ENCODE assay signal across 2 cellular contexts in genomic region chr3:181705081-181705480, GRCh38.
TF ChIP-seq lines count a peak whose summit lies in the region.

No MANE protein-coding gene starts in this region.

TF ChIP-seq in WTC11, 78 proteins besides CTCF, POLR2A, EP300 and RAD21:
- TF ChIP-seq IRF2 (CRISPR knock-in tag; IDR thresholded peaks at IDR 0.05; ENCODE audit: borderline replicate concordance, low read depth) (no peak), FOXK1 (CRISPR knock-in tag; IDR thresholded peaks at IDR 0.05) (no peak), TEAD4 (CRISPR knock-in tag; IDR thresholded peaks at IDR 0.05) (no peak)

TF ChIP-seq in H1, 55 proteins besides CTCF, POLR2A, EP300 and RAD21:
- TF ChIP-seq SIN3A (conservative IDR thresholded peaks at IDR 0.05 in 1 of 2, IDR thresholded peaks at IDR 0.05 in 1 of 2; ENCODE audit: low read depth in 1 of 2, low read length in 2 of 2) (no peak), POLR2AphosphoS5 (IDR thresholded peaks at IDR 0.05; ENCODE audit: low read depth, low read length) (no peak), ATF2 (IDR thresholded peaks at IDR 0.05; ENCODE audit: low read length) (no peak), RXRA (IDR thresholded peaks at IDR 0.05; ENCODE audit: insufficient read depth, low read depth, low read length) (no peak)
